10 cellular contexts compared by ENCODE assay signal in genomic region chr11:35617316-35617686, GRCh38. TPM values are rescaled to one million over a fixed set of nuclear protein-coding genes. Genes with fewer than 3 reads are reported as not detected.
DNase-seq lines count a peak whose midpoint lies in the region; ATAC-seq and TF ChIP-seq lines count a peak whose summit lies in the region.
"Had no signal": no experiment of that assay in that cellular context is flagged by ENCODE, and none has a peak within 500 bp of the region (broad histone marks: within the 10 kb centered on the region; RNA-seq: fewer than 3 reads in every experiment).

No MANE protein-coding gene starts in this region.

- H3K27me3 Mint-ChIP-seq in mesothelial cell of epicardium (ENCODE audit: low read depth), result no peaks in the 10 kb centered on the region

- 58% methylated on average over 7 of the region's 7 CpGs for WGBS in right cardiac atrium
- 58 to 91% methylated on average over 3 to 7 of the region's 7 CpGs for WGBS in gastroesophageal sphincter (ENCODE audit: low coverage in 1 of 2), 2 donors

- H3K36me3 Mint-ChIP-seq in mesothelial cell of epicardium, result no peaks in the 10 kb centered on the region

- H3K4me3 ChIP-seq in right cardiac atrium (ENCODE audit: low read length) (peak overlapping the region; percentile 79), breast epithelium (peak overlapping the region in 2 of 3 donors; percentile 73 to 90), upper lobe of right lung (peak overlapping the region; percentile 59), gastroesophageal sphincter (peak overlapping the region in 1 of 2 donors; percentile 68)

- DNase-seq in right cardiac atrium (no peak), cardiac septum (ENCODE audit: low spot score) (no peak), breast epithelium (ENCODE audit: low spot score in 2 of 2) (no peak), mesothelial cell of epicardium (ENCODE audit: low spot score in 2 of 2, unreplicated experiment in 2 of 2) (no peak), upper lobe of right lung (no peak), HPDE6-E6E7 (ENCODE audit: extremely low spot score) (no peak)
- DNase-seq: DMS 273 treated with DMSO at 0.1 percent for 48 hours, NCI-H1436 treated with DMSO at 0.1 percent for 48 hours had no signal

- H3K4me3 Mint-ChIP-seq in mesothelial cell of epicardium, result peak overlapping the region; percentile 76

- no peak for TF ChIP-seq EP300 in gastroesophageal sphincter (IDR thresholded peaks at IDR 0.05)

- H3K27ac Mint-ChIP-seq in mesothelial cell of epicardium, result peak overlapping the region; percentile 85

- TF ChIP-seq CTCF in breast epithelium (IDR thresholded peaks at IDR 0.05), result no peak
- TF ChIP-seq CTCF in mesothelial cell of epicardium (IDR thresholded peaks at IDR 0.05; ENCODE audit: unreplicated experiment), result no peak
- no peak for TF ChIP-seq CTCF in upper lobe of right lung (IDR thresholded peaks at IDR 0.05)
- no peak for TF ChIP-seq CTCF in gastroesophageal sphincter (IDR thresholded peaks at IDR 0.05)

- H3K9me3 ChIP-seq in right cardiac atrium (ENCODE audit: control insufficient read depth, low read length), result no peaks in the 10 kb centered on the region
- H3K9me3 ChIP-seq in breast epithelium, result no peaks in the 10 kb centered on the region
- no peaks in the 10 kb centered on the region for H3K9me3 ChIP-seq in upper lobe of right lung
- H3K9me3 ChIP-seq in gastroesophageal sphincter, result no peaks in the 10 kb centered on the region

- TF ChIP-seq POLR2A in breast epithelium (IDR thresholded peaks at IDR 0.05) (no peak), gastroesophageal sphincter (IDR thresholded peaks at IDR 0.05) (no peak)

- ATAC-seq in right cardiac atrium (no peak), upper lobe of right lung (no peak), gastroesophageal sphincter (no peak), GM18502 (IDR thresholded peaks at IDR 0.05; ENCODE audit: poor library complexity, unreplicated experiment) (no peak)

- no peaks in the 10 kb centered on the region for H3K36me3 ChIP-seq in breast epithelium
- H3K36me3 ChIP-seq in upper lobe of right lung, result no peaks in the 10 kb centered on the region
- H3K36me3 ChIP-seq in gastroesophageal sphincter, result no peaks in the 10 kb centered on the region

- H3K27ac ChIP-seq in right cardiac atrium (ENCODE audit: low read length) (no peak overlapping the region), breast epithelium (peak overlapping the region; percentile 83 to 93), upper lobe of right lung (peak overlapping the region; percentile 58), gastroesophageal sphincter (peak overlapping the region in 1 of 4 donors; percentile 83)

- H3K4me1 Mint-ChIP-seq in mesothelial cell of epicardium, result peaks cover 42% of the 10 kb centered on the region

- H3K27me3 ChIP-seq in right cardiac atrium (ENCODE audit: control insufficient read depth, insufficient read depth) (no peaks in the 10 kb centered on the region), breast epithelium (no peaks in the 10 kb centered on the region), upper lobe of right lung (peaks cover 30% of the 10 kb centered on the region), gastroesophageal sphincter (peaks cover 65% of the 10 kb centered on the region)

- H3K4me1 ChIP-seq in right cardiac atrium (ENCODE audit: control insufficient read depth, insufficient read depth, low read length) (peaks cover 2% of the 10 kb centered on the region), breast epithelium (peaks cover 8 to 20% of the 10 kb centered on the region in 2 donors), upper lobe of right lung (peaks cover 19% of the 10 kb centered on the region), gastroesophageal sphincter (peaks cover 0 to 31% (median 8%) of the 10 kb centered on the region in 3 donors)

- intact Hi-C loops in right cardiac atrium (cut with DNase I), result loop anchor here (2.0 to 10.0 kb wide), 9 partner anchors 45 to 650 kb away; partner anchors contain the start of gene TRIM44 (in 1 of the 4)
- intact Hi-C loops in cardiac septum (cut with DNase I), result loop anchor here (5.0 to 10.0 kb wide), 4 partner anchors 205 to 640 kb away; partner anchors contain the start of gene LDLRAD3
- intact Hi-C loops in breast epithelium (cut with DNase I; ENCODE audit: low total_unique reads), result loop anchor here (5.0 kb wide), 1 partner anchor 650 kb away; no protein-coding TSS in a partner anchor
- intact Hi-C loops in upper lobe of right lung (cut with DNase I), result loop anchor here (5.0 to 10.0 kb wide), 2 partner anchors 188 to 650 kb away; no protein-coding TSS in a partner anchor

- no peaks in the 10 kb centered on the region for H3K9me3 Mint-ChIP-seq in mesothelial cell of epicardium

RNA-seq across cellular contexts. Expression of gene FJX1, which starts 1.0 kb away (rescaled TPM):
- 1 to 10 TPM in 3 of 4 donors, under 1 TPM in 1; 0.91 to 5.9 (median 1.5) TPM for total RNA-seq in right cardiac atrium
- polyA plus RNA-seq in right cardiac atrium, result 0.95 TPM
- total RNA-seq in cardiac septum, result 3.6 TPM
- total RNA-seq in breast epithelium, result 10 to 100 TPM in 1 of 3 donors, 1 to 10 TPM in 2; 1.1 to 12.1 (median 8.3) TPM
- total RNA-seq in mesothelial cell of epicardium, result 70.7 to 73.1 TPM (median 72.8 TPM) in 3 replicates
- 5.9 TPM for total RNA-seq in upper lobe of right lung
- 10 to 100 TPM in 1 of 4 donors, 1 to 10 TPM in 2, under 1 TPM in 1; 0.93 to 10.1 (median 5.9) TPM for total RNA-seq in gastroesophageal sphincter

RNA-seq across cellular contexts. Expression of gene TRIM44, which starts 45.3 kb away (rescaled TPM):
- total RNA-seq in right cardiac atrium (10 to 100 TPM; 38.7 to 54.2 (median 41.5) TPM), cardiac septum (57.8 TPM), breast epithelium (10 to 100 TPM; 31.2 to 47.0 (median 33.1) TPM), mesothelial cell of epicardium (81.2 to 88.2 TPM (median 86.6 TPM) in 3 replicates), upper lobe of right lung (67.2 TPM), gastroesophageal sphincter (10 to 100 TPM; 35.6 to 70.6 (median 43.2) TPM)
- polyA plus RNA-seq in right cardiac atrium, result 8.7 TPM
